ENCODE assay signal across 15 cellular contexts in genomic region chr16:86584726-86585721, GRCh38. TPM values are rescaled to one million over a fixed set of nuclear protein-coding genes. Genes with fewer than 3 reads are reported as not detected.
DNase-seq lines count a peak whose midpoint lies in the region; ATAC-seq and TF ChIP-seq lines count a peak whose summit lies in the region.
"Had no signal": no experiment of that assay in that cellular context is flagged by ENCODE, and none has a peak within 500 bp of the region (broad histone marks: within the 10 kb centered on the region; RNA-seq: fewer than 3 reads in every experiment).

No MANE protein-coding gene starts in this region.

- H3K4me3 ChIP-seq in right atrium auricular region (no peak overlapping the region), heart left ventricle (no peak overlapping the region), SK-N-SH (ENCODE audit: low read depth in 2 of 2, low read length in 1 of 2) (no peak overlapping the region), fibroblast of the aortic adventitia (ENCODE audit: low read depth, low read length) (no peak overlapping the region), aorta (ENCODE audit: low read length in 2 of 2) (no peak overlapping the region)
- H3K4me3 ChIP-seq: lower lobe of right lung had no signal

- H3K9me2 ChIP-seq in SK-N-SH, result no peaks in the 10 kb centered on the region

- TF ChIP-seq CTCF in right atrium auricular region (IDR thresholded peaks at IDR 0.05) (no peak), heart left ventricle (IDR thresholded peaks at IDR 0.05) (no peak), SK-N-SH (IDR thresholded peaks at IDR 0.05) (no peak), fibroblast of the aortic adventitia (IDR thresholded peaks at IDR 0.05; ENCODE audit: insufficient read depth, low read length) (no peak)

- 79 to 85% (median 81%) methylated on average over 12 of the region's 12 CpGs for WGBS in heart left ventricle, 4 donors
- WGBS in SK-N-SH (ENCODE audit: low lambda C conversion rate), result 43% methylated on average over 12 of the region's 12 CpGs
- 25 to 28% methylated on average over 12 of the region's 12 CpGs for WGBS in aorta, 2 donors

- H3K27ac ChIP-seq in right atrium auricular region (peak overlapping the region; percentile 55 to 59), heart left ventricle (peak overlapping the region in 5 of 12 donors; percentile 29 to 85 (median 67)), SK-N-SH (ENCODE audit: low read depth in 2 of 2, low read length in 1 of 2) (peak overlapping the region in 1 of 2 experiments; percentile 96; a peak in 2 of 4 replicates), aorta (ENCODE audit: low read depth in 1 of 2, low read length in 2 of 2) (peak overlapping the region; percentile 92 to 99)
- H3K27ac ChIP-seq: lower lobe of right lung had no signal

- H3K9me3 ChIP-seq in right atrium auricular region (no peaks in the 10 kb centered on the region), heart left ventricle (no peaks in the 10 kb centered on the region), SK-N-SH (no peaks in the 10 kb centered on the region), aorta (ENCODE audit: control insufficient read depth, low read length) (no peaks in the 10 kb centered on the region)
- H3K9me3 ChIP-seq: lower lobe of right lung had no signal

- peak overlapping the region; percentile 77 for H3K9ac ChIP-seq in SK-N-SH

- TF ChIP-seq POLR2A in heart left ventricle (IDR thresholded peaks at IDR 0.05), result no peak

- H3K79me2 ChIP-seq in SK-N-SH (ENCODE audit: insufficient read depth), result peaks cover 37% of the 10 kb centered on the region

- CTCF ChIA-PET in SK-N-SH (lab: Yijun Ruan, JAX), result interaction anchor here (1.1 to 1.7 kb wide), 2 partner anchors 20 to 477 kb away, joined by 3 to 6 read pairs; no protein-coding TSS in a partner anchor

- H2AFZ ChIP-seq in SK-N-SH (ENCODE audit: low read depth), result no peak overlapping the region

- TF ChIP-seq EP300 in SK-N-SH (IDR thresholded peaks at IDR 0.05; ENCODE audit: borderline replicate concordance in 1 of 2, low read depth in 1 of 2, low read length in 1 of 2), result no peak

- TF ChIP-seq RAD21 in SK-N-SH (IDR thresholded peaks at IDR 0.05; ENCODE audit: low read length), result no peak

- ATAC-seq in heart left ventricle, result no peak
- ATAC-seq in aorta (ENCODE audit: low FRiP score), result peak; percentile 60
- no peak for ATAC-seq in GM18511 (IDR thresholded peaks at IDR 0.05; ENCODE audit: unreplicated experiment)
- ATAC-seq: activated T-cell treated with anti-CD3 and anti-CD28 coated beads, Interleukin-2, amount 50 U/mL, for 4 hours; lower lobe of right lung had no signal

- H4K20me1 ChIP-seq in SK-N-SH (ENCODE audit: insufficient read depth), result no peaks in the 10 kb centered on the region

- POLR2A ChIA-PET in SK-N-SH (lab: Yijun Ruan, JAX), result no interaction called here

- H3F3A ChIP-seq in SK-N-SH (replicated peaks; ENCODE audit: insufficient read depth), result peaks cover 52% of the 10 kb centered on the region

- no peaks in the 10 kb centered on the region for H3K36me3 ChIP-seq in right atrium auricular region
- H3K36me3 ChIP-seq in heart left ventricle, result no peaks in the 10 kb centered on the region
- H3K36me3 ChIP-seq in SK-N-SH (replicated peaks in 1 of 2; ENCODE audit: control insufficient read depth in 1 of 2, insufficient read depth in 2 of 2, low read length in 1 of 2), result no peaks in the 10 kb centered on the region
- no peaks in the 10 kb centered on the region for H3K36me3 ChIP-seq in aorta (ENCODE audit: control insufficient read depth in 1 of 2, insufficient read depth in 2 of 2, low read length in 1 of 2)
- H3K36me3 ChIP-seq: lower lobe of right lung had no signal

- DNase-seq in right atrium auricular region (ENCODE audit: low spot score), result no peak
- no peak for DNase-seq in heart left ventricle
- no peak for DNase-seq in SK-N-SH
- DNase-seq in fibroblast of the aortic adventitia (ENCODE audit: low read depth), result peak; percentile 54
- no peak for DNase-seq in aorta
- no peak for DNase-seq in RPMI8226
- DNase-seq in MV-4-11 (lab: John Stamatoyannopoulos, UW), result no peak
- DNase-seq: activated CD4-positive, alpha-beta T cell treated with anti-CD3 and anti-CD28 coated beads for 1 hour; activated T-cell treated with anti-CD3 and anti-CD28 coated beads, Interleukin-2, amount 50 U/mL, for 4 hours; anterior cingulate cortex; endodermal cell; Karpas-422; lower lobe of right lung; trophoblast cell had no signal

- peak overlapping the region; percentile 68 for H3K4me2 ChIP-seq in SK-N-SH

- H3K27me3 ChIP-seq in right atrium auricular region, result peaks cover 0 to 3% of the 10 kb centered on the region in 2 donors
- H3K27me3 ChIP-seq in heart left ventricle, result peaks cover 0 to 30% (median 7%) of the 10 kb centered on the region in 9 donors
- H3K27me3 ChIP-seq in SK-N-SH (ENCODE audit: insufficient read depth), result no peaks in the 10 kb centered on the region
- H3K27me3 ChIP-seq in aorta (ENCODE audit: control insufficient read depth in 1 of 2, insufficient read depth in 2 of 2, low read length in 1 of 2), result no peaks in the 10 kb centered on the region

- intact Hi-C loops in heart left ventricle (cut with DNase I), result no loop called here
- intact Hi-C loops in aorta (cut with DNase I), result loop anchor here in 1 of 2 donors (5.0 kb wide), 2 partner anchors 32 to 77 kb away; no protein-coding TSS in a partner anchor

- H3K4me1 ChIP-seq in right atrium auricular region (no peaks in the 10 kb centered on the region), heart left ventricle (peaks cover 0 to 23% (median 0%) of the 10 kb centered on the region in 12 donors), SK-N-SH (ENCODE audit: control insufficient read depth in 1 of 2, insufficient read depth in 2 of 2, low read depth in 1 of 2, low read length in 1 of 2) (peaks cover 0 to 43% of the 10 kb centered on the region in 2 experiments; a peak in 2 of 4 replicates), aorta (ENCODE audit: control insufficient read depth in 1 of 2, insufficient read depth in 2 of 2, low read length in 2 of 2) (peaks cover 10 to 11% of the 10 kb centered on the region in 2 donors)
- H3K4me1 ChIP-seq: lower lobe of right lung had no signal

TF ChIP-seq in SK-N-SH, 30 proteins besides CTCF, POLR2A, EP300 and RAD21:
- peak; percentile 51; the same call in 1 of the 2 replicates for TF ChIP-seq NFIC (IDR thresholded peaks at IDR 0.05; ENCODE audit: borderline replicate concordance)
- no peak for TF ChIP-seq POLR2AphosphoS5 (IDR thresholded peaks at IDR 0.05; ENCODE audit: low read depth, low read length)
- peak; percentile 47; the same call in 1 of the 2 replicates for TF ChIP-seq TCF12 (IDR thresholded peaks at IDR 0.05)
- no peak for TF ChIP-seq FOXM1 (IDR thresholded peaks at IDR 0.05; ENCODE audit: low read depth)

RNA-seq across cellular contexts. Expression of gene FOXL1, which starts 6.7 kb away (rescaled TPM):
- 1 to 10 TPM in 1 of 2 donors, under 1 TPM in 1; 0.85 to 1.3 TPM for total RNA-seq in right atrium auricular region
- 1 to 10 TPM in 3 of 9 donors, under 1 TPM in 6; 0.44 to 1.4 (median 0.72) TPM for total RNA-seq in heart left ventricle
- polyA plus RNA-seq in heart left ventricle, result under 1 TPM; 0.57 to 0.69 TPM
- polyA plus RNA-seq in SK-N-SH (2012; rRNA removed), result 2.5 and 2.8 TPM in 2 replicates
- polyA plus RNA-seq in SK-N-SH (2012; cell fraction: cytosol; rRNA removed), result 1.7 and 2.3 TPM in 2 replicates
- polyA plus RNA-seq in SK-N-SH (2012; cell fraction: nucleus; rRNA removed), result 5.7 and 15.3 TPM in 2 replicates
- total RNA-seq in fibroblast of the aortic adventitia (ENCODE audit: low replicate concordance), result 0.90 and 5.8 TPM in 2 replicates
- 10 to 100 TPM; 23.8 to 34.4 TPM for total RNA-seq in aorta
- polyA plus RNA-seq in aorta, result 10 to 100 TPM in 1 of 2 donors, 1 to 10 TPM in 1; 4.3 to 11.9 TPM
- total RNA-seq: activated T-cell treated with anti-CD3 and anti-CD28 coated beads, Interleukin-2, amount 50 U/mL, for 4 hours had no signal

RNA-seq across cellular contexts. Expression of gene FOXC2, which starts 18.4 kb away (rescaled TPM):
- total RNA-seq in right atrium auricular region (1 to 10 TPM; 2.6 to 2.9 TPM), heart left ventricle (1 to 10 TPM; 1.1 to 3.3 (median 1.7) TPM), fibroblast of the aortic adventitia (ENCODE audit: low replicate concordance) (5.2 TPM in 1 of 2 replicates, not detected in the other), aorta (10 to 100 TPM; 29.0 to 45.4 TPM)
- polyA plus RNA-seq in heart left ventricle (1 to 10 TPM in 1 of 2 donors, under 1 TPM in 1; 0.76 to 1.0 TPM), SK-N-SH (2012; rRNA removed) (0.37 and 1.3 TPM in 2 replicates), aorta (10 to 100 TPM in 1 of 2 donors, 1 to 10 TPM in 1; 8.6 to 22.8 TPM)
- polyA plus RNA-seq in SK-N-SH (2012; cell fraction: cytosol; rRNA removed), result 1.1 TPM in 2 replicates
- polyA plus RNA-seq in SK-N-SH (2012; cell fraction: nucleus; rRNA removed), result 2.0 TPM in 2 replicates
- total RNA-seq: activated T-cell treated with anti-CD3 and anti-CD28 coated beads, Interleukin-2, amount 50 U/mL, for 4 hours had no signal

RNA-seq across cellular contexts. Expression of gene MTHFSD, which starts 30.0 kb away (rescaled TPM):
- 1 to 10 TPM; 7.8 to 8.3 TPM for total RNA-seq in right atrium auricular region
- total RNA-seq in heart left ventricle, result 10 to 100 TPM in 6 of 9 donors, 1 to 10 TPM in 3; 3.9 to 17.0 (median 11.6) TPM
- polyA plus RNA-seq in heart left ventricle, result 1 to 10 TPM; 5.6 to 6.8 TPM
- 15.6 and 18.7 TPM in 2 replicates for polyA plus RNA-seq in SK-N-SH (2012; rRNA removed)
- 5.6 and 8.7 TPM in 2 replicates for polyA plus RNA-seq in SK-N-SH (2012; cell fraction: cytosol; rRNA removed)
- polyA plus RNA-seq in SK-N-SH (2012; cell fraction: nucleus; rRNA removed), result 61.2 and 70.2 TPM in 2 replicates
- total RNA-seq in fibroblast of the aortic adventitia (ENCODE audit: low replicate concordance), result 5.7 and 15.9 TPM in 2 replicates
- 10 to 100 TPM; 14.0 to 23.1 TPM for total RNA-seq in aorta
- 10 to 100 TPM in 1 of 2 donors, 1 to 10 TPM in 1; 2.3 to 13.2 TPM for polyA plus RNA-seq in aorta
